In the genomic region with DNA sequence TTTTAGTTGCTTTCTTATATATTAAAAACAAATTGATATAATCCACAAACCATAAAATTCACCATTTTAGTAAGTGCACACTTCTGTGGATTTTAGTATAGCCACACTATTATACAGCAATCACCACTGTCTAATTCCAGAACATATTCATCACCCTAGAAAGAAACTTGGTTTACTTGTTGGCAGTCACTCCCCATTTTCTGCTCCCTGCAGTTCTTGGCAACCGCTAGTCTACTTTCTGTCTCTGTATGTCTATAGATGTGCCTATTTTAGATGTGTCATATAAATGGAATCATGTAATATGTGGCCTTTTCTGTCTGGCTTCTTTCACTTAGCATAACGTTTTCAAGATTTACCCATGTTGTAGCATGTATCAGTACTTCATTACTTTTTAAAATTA, we compare ENCODE assay signal across 33 cellular contexts. TPM values are rescaled to one million over a fixed set of nuclear protein-coding genes. Genes with fewer than 3 reads are reported as not detected.
"Had no signal": no experiment of that assay in that cellular context is flagged by ENCODE, and none has a peak within 500 bp of the region (broad histone marks: within the 10 kb centered on the region; RNA-seq: fewer than 3 reads in every experiment).

No MANE protein-coding gene starts in this region.

- H3K27me3 Mint-ChIP-seq: activated B cell treated with CpG ODN at 0.5 μM for 24 hours; activated CD8-positive, alpha-beta T cell treated with anti-CD3 and anti-CD28 coated beads for 36 hours; activated naive CD8-positive, alpha-beta T cell; dendritic cell treated with granulocyte-macrophage colony-stimulating factor and Interleukin-4, amounts not matched to agents 40 ng/mL and 50 ng/mL, for 4 days; natural killer cell treated with Interleukin-12 subunit alpha and Interleukin-12 subunit beta and Interleukin-15 and Interleukin-18, amount 100 ng/mL, for 72 hours; T-cell; type B pancreatic cell had no signal

- H3K27ac ChIP-seq: gastrocnemius medialis, left ventricle myocardium inferior, pancreas, prostate gland, skin epidermis, thoracic aorta, uterus had no signal

- H3K4me3 ChIP-seq: gastrocnemius medialis, hepatocyte, left ventricle myocardium inferior, lung, mucosa of descending colon, pancreas, prostate gland, skin epidermis, thoracic aorta, uterus had no signal

- H2AFZ ChIP-seq: hepatocyte had no signal

- H3K4me2 ChIP-seq: hepatocyte had no signal

- H3K27ac Mint-ChIP-seq: activated B cell treated with CpG ODN at 0.5 μM for 24 hours; activated CD8-positive, alpha-beta T cell treated with anti-CD3 and anti-CD28 coated beads for 36 hours; activated naive CD8-positive, alpha-beta T cell; dendritic cell treated with granulocyte-macrophage colony-stimulating factor and Interleukin-4, amounts not matched to agents 40 ng/mL and 50 ng/mL, for 4 days; endodermal cell; T-cell; T-helper 2 cell treated with Interferon-gamma antibody and Interleukin-4, amounts not matched to agents 5 μg/mL and 100 μg/mL, for 36 hours; type B pancreatic cell had no signal

- H3K36me3 Mint-ChIP-seq: T-cell had no signal

- H3K9me3 Mint-ChIP-seq: activated B cell treated with CpG ODN at 0.5 μM for 24 hours; activated CD8-positive, alpha-beta T cell treated with anti-CD3 and anti-CD28 coated beads for 36 hours; activated T-cell treated with anti-CD3 and anti-CD28 coated beads, Interleukin-2, amount 50 U/mL, for 4 hours; dendritic cell treated with granulocyte-macrophage colony-stimulating factor and Interleukin-4, amounts not matched to agents 40 ng/mL and 50 ng/mL, for 4 days; endodermal cell; natural killer cell treated with Interleukin-12 subunit alpha and Interleukin-12 subunit beta and Interleukin-15 and Interleukin-18, amount 100 ng/mL, for 72 hours; T-cell; T-helper 2 cell treated with Interferon-gamma antibody and Interleukin-4, amounts not matched to agents 5 μg/mL and 100 μg/mL, for 36 hours; type B pancreatic cell had no signal

- H3K27me3 ChIP-seq: gastrocnemius medialis, hepatocyte, pancreas, uterus had no signal

- H3K9me3 ChIP-seq: gastrocnemius medialis, left ventricle myocardium inferior, mucosa of descending colon, pancreas, prostate gland, thoracic aorta, uterus had no signal

- H3K36me3 ChIP-seq: gastrocnemius medialis, left ventricle myocardium inferior, pancreas, prostate gland, thoracic aorta, uterus had no signal

- H3K4me1 ChIP-seq: gastrocnemius medialis, prostate gland, uterus had no signal

- H3K4me3 Mint-ChIP-seq: activated B cell treated with CpG ODN at 0.5 μM for 24 hours; activated CD8-positive, alpha-beta T cell treated with anti-CD3 and anti-CD28 coated beads for 36 hours; activated naive CD8-positive, alpha-beta T cell; activated T-cell treated with anti-CD3 and anti-CD28 coated beads, Interleukin-2, amount 50 U/mL, for 4 hours; dendritic cell treated with granulocyte-macrophage colony-stimulating factor and Interleukin-4, amounts not matched to agents 40 ng/mL and 50 ng/mL, for 4 days; endodermal cell; natural killer cell treated with Interleukin-12 subunit alpha and Interleukin-12 subunit beta and Interleukin-15 and Interleukin-18, amount 100 ng/mL, for 72 hours; T-cell; T-helper 2 cell treated with Interferon-gamma antibody and Interleukin-4, amounts not matched to agents 5 μg/mL and 100 μg/mL, for 36 hours; type B pancreatic cell had no signal

- DNase-seq: activated B cell treated with CpG ODN at 0.5 μM for 24 hours; activated CD4-positive, alpha-beta T cell treated with anti-CD3 and anti-CD28 coated beads, Interleukin-2, amount 50 U/mL, for 1 hour; activated CD8-positive, alpha-beta T cell treated with anti-CD3 and anti-CD28 coated beads for 36 hours; activated naive CD4-positive, alpha-beta T cell treated with Interleukin-2 at 50 U/mL for 16 hours; activated T-cell treated with anti-CD3 and anti-CD28 coated beads, Interleukin-2, amount 50 U/mL, for 4 hours; anterior cingulate cortex; caudate nucleus; endodermal cell; gastrocnemius medialis; islet precursor cell; left ventricle myocardium inferior; mucosa of descending colon; pancreas; retina; stimulated activated CD4-positive, alpha-beta T cell treated with anti-CD3 and anti-CD28 coated beads, Interleukin-12 subunit alpha, Interleukin-12 subunit beta, amount 100 ng/mL, for 4 hours; stimulated activated CD4-positive, alpha-beta T cell treated with anti-CD3 and anti-CD28 coated beads, Interleukin-4, amount 100 ng/mL, for 1 hour; stimulated activated naive CD8-positive, alpha-beta T cell treated with anti-CD3 and anti-CD28 coated beads, Interleukin-15, Interleukin-2, amounts not matched to agents 100 U/mL and 50 U/mL, for 24 hours; T-cell; uterus had no signal

RNA-seq across cellular contexts. Expression of gene CKAP2L, which starts 5.7 kb away (rescaled TPM):
- total RNA-seq: mesenteric fat pad had no signal

RNA-seq across cellular contexts. Expression of gene IL1A, which starts 25.6 kb away (rescaled TPM):
- total RNA-seq: gastrocnemius medialis, left ventricle myocardium inferior, mesenteric fat pad, mucosa of descending colon, myocyte had no signal

RNA-seq across cellular contexts. Expression of gene NT5DC4, which starts 37.9 kb away (rescaled TPM):
- total RNA-seq: activated CD8-positive, alpha-beta T cell treated with anti-CD3 and anti-CD28 coated beads for 36 hours; activated T-cell treated with anti-CD3 and anti-CD28 coated beads, Interleukin-2, amount 50 U/mL, for 4 hours; endodermal cell; esophagus mucosa; gastrocnemius medialis; left ventricle myocardium inferior; mesenteric fat pad; mucosa of descending colon; myocyte; natural killer cell treated with Interleukin-12 subunit alpha and Interleukin-12 subunit beta and Interleukin-15 and Interleukin-18, amount 100 ng/mL, for 72 hours; sciatic nerve; T-cell; thoracic aorta; uterus had no signal
- polyA plus RNA-seq: pancreas had no signal
